Comparison of ENCODE assay signal across 8 cellular contexts in genomic region chr14:104681689-104682074, GRCh38. TPM values are rescaled to one million over a fixed set of nuclear protein-coding genes. Genes with fewer than 3 reads are reported as not detected.
DNase-seq lines count a peak whose midpoint lies in the region; ATAC-seq and TF ChIP-seq lines count a peak whose summit lies in the region.

No MANE protein-coding gene starts in this region.

- TF ChIP-seq CTCF in coronary artery (IDR thresholded peaks at IDR 0.05) = no peak
- no peak for TF ChIP-seq CTCF in suprapubic skin (IDR thresholded peaks at IDR 0.05)

- H3K27ac ChIP-seq in coronary artery (peak overlapping the region; percentile 84 to 93), suprapubic skin (peak overlapping the region; percentile 76)

- 13% methylated on average over 10 of the region's 11 CpGs for WGBS in suprapubic skin

- intact Hi-C loops in left colon (cut with DNase I, micrococcal nuclease) = no loop called here

- ATAC-seq in left colon = peak; percentile 69
- no peak for ATAC-seq in HG03565 (IDR thresholded peaks at IDR 0.05; ENCODE audit: unreplicated experiment)

- H3K9me3 ChIP-seq in suprapubic skin = no peaks in the 10 kb centered on the region

- peak; percentile 32 to 44 for DNase-seq in SHP77 (lab: John Stamatoyannopoulos, UW)
- DNase-seq in SHP77 treated with DMSO at 0.1 percent for 48 hours (lab: John Stamatoyannopoulos, UW) = no peak
- peak; percentile 92 for DNase-seq in coronary artery (ENCODE audit: low spot score)
- peak; percentile 91 to 96 for DNase-seq in left colon
- DNase-seq in suprapubic skin (ENCODE audit: low spot score in 2 of 2) = peak in 1 of 2 donors; percentile 85
- DNase-seq in activated CD4-positive, alpha-beta T cell treated with anti-CD3 and anti-CD28 coated beads, Interleukin-2, amount 50 U/mL, for 48 hours = no peak
- DNase-seq in NCI-H2107 (lab: John Stamatoyannopoulos, UW) = no peak

- TF ChIP-seq EP300 in suprapubic skin (IDR thresholded peaks at IDR 0.05) = no peak

- H3K36me3 ChIP-seq in suprapubic skin = no peaks in the 10 kb centered on the region

- H3K4me1 ChIP-seq in suprapubic skin = peaks cover 69% of the 10 kb centered on the region

- no peak for TF ChIP-seq POLR2A in suprapubic skin (IDR thresholded peaks at IDR 0.05)

- H3K4me3 ChIP-seq in coronary artery (peak overlapping the region; percentile 51), suprapubic skin (peak overlapping the region; percentile 19)

- no peaks in the 10 kb centered on the region for H3K27me3 ChIP-seq in suprapubic skin

RNA-seq across cellular contexts. Expression of gene INF2, which starts 7.7 kb away (rescaled TPM):
- total RNA-seq in left colon (100 to 1,000 TPM; 187 to 203 TPM), suprapubic skin (100 to 1,000 TPM in 1 of 4 donors, 10 to 100 TPM in 3; 52.1 to 126 (median 81.8) TPM)

RNA-seq across cellular contexts. Expression of gene ADSS1, which starts 42.3 kb away (rescaled TPM):
- total RNA-seq in left colon = 1 to 10 TPM; 3.3 to 4.4 TPM
- total RNA-seq in suprapubic skin = 10 to 100 TPM in 2 of 4 donors, 1 to 10 TPM in 2; 2.8 to 12.4 (median 9.0) TPM

Comparison
In these comparisons a context has a peak if more than half of its experiments do, and no peak if none do; other contexts are left out.
1. DNase-seq: peak in SHP77 (2 of 2), coronary artery (single experiment) and left colon (2 of 2); none in SHP77 treated with DMSO at 0.1 percent for 48 hours (single experiment), activated CD4-positive, alpha-beta T cell treated with anti-CD3 and anti-CD28 coated beads, Interleukin-2, amount 50 U/mL, for 48 hours (0 of 2) and NCI-H2107 (single experiment).